17 cellular contexts compared by ENCODE assay signal in genomic region chr5:64865662-64866061, GRCh38.
"Had no signal": no experiment of that assay in that cellular context is flagged by ENCODE, and none has a peak within 500 bp of the region (broad histone marks: within the 10 kb centered on the region; RNA-seq: fewer than 3 reads in every experiment).

No MANE protein-coding gene starts in this region.

- H3K4me3 Mint-ChIP-seq: naive B cell, nephron, type B pancreatic cell had no signal

- H3K27me3 ChIP-seq: gastroesophageal sphincter, right atrium auricular region, sigmoid colon had no signal

- H3K36me3 ChIP-seq: gastroesophageal sphincter, left ventricle myocardium inferior, lower lobe of right lung, right atrium auricular region, sigmoid colon had no signal

- H3K9me3 Mint-ChIP-seq: naive B cell, nephron, type B pancreatic cell had no signal

- H3K27ac Mint-ChIP-seq: naive B cell, nephron, type B pancreatic cell had no signal

- H3K4me3 ChIP-seq: gastroesophageal sphincter, left ventricle myocardium inferior, lower lobe of right lung, right atrium auricular region, sigmoid colon, smooth muscle cell had no signal

- DNase-seq: cortex of kidney; effector memory CD4-positive, alpha-beta T cell; glutamatergic neuron; left ventricle myocardium inferior; lower lobe of right lung; mesenchymal stem cell; naive B cell; occipital lobe; sigmoid colon; stimulated activated CD4-positive, alpha-beta T cell treated with anti-CD3 and anti-CD28 coated beads, Interleukin-2, amount 100 ng/mL, for 48 hours; stimulated activated naive CD4-positive, alpha-beta T cell treated with Interleukin-2 at 50 U/mL for 16 hours had no signal

- H3K27ac ChIP-seq: gastroesophageal sphincter, left ventricle myocardium inferior, lower lobe of right lung, right atrium auricular region, sigmoid colon had no signal

- H3K27me3 Mint-ChIP-seq: naive B cell, type B pancreatic cell had no signal

- H3K4me1 Mint-ChIP-seq: naive B cell, nephron had no signal

- ATAC-seq: esophagus mucosa, gastroesophageal sphincter, lower lobe of right lung had no signal

- H3K4me2 ChIP-seq: smooth muscle cell had no signal

- H3K4me1 ChIP-seq: lower lobe of right lung, right atrium auricular region had no signal

- H3K9me3 ChIP-seq: gastroesophageal sphincter, left ventricle myocardium inferior, lower lobe of right lung, right atrium auricular region, sigmoid colon had no signal
